1 cellular context compared by ENCODE assay signal in the genomic region with DNA sequence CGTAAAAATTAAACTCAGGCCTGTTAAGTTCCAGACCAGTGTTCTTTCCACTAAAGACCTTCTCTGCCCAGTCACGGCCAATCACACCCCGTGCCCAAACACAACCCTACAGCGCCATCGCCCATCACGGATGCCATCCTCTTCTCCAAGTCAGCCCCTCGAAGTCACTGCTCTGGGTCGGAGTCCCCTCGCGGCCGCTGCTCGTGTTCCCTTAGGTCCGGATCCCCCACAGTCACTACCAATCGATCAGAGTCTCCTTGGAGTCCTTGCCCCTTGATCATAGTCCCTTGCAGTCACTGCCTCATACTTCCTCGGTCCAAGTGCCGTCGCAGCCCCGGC.
TF ChIP-seq lines count a peak whose summit lies in the region.

No MANE protein-coding gene starts in this region.

TF ChIP-seq in A549, 52 proteins besides CTCF, POLR2A, EP300 and RAD21 (continued from another document):
- TF ChIP-seq, protein P1, sequence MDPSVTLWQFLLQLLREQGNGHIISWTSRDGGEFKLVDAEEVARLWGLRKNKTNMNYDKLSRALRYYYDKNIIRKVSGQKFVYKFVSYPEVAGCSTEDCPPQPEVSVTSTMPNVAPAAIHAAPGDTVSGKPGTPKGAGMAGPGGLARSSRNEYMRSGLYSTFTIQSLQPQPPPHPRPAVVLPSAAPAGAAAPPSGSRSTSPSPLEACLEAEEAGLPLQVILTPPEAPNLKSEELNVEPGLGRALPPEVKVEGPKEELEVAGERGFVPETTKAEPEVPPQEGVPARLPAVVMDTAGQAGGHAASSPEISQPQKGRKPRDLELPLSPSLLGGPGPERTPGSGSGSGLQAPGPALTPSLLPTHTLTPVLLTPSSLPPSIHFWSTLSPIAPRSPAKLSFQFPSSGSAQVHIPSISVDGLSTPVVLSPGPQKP (IDR thresholded peaks at IDR 0.05; ENCODE audit: low read depth, low read length) = no peak
